ENCODE assay signal across 8 cellular contexts in the genomic region with DNA sequence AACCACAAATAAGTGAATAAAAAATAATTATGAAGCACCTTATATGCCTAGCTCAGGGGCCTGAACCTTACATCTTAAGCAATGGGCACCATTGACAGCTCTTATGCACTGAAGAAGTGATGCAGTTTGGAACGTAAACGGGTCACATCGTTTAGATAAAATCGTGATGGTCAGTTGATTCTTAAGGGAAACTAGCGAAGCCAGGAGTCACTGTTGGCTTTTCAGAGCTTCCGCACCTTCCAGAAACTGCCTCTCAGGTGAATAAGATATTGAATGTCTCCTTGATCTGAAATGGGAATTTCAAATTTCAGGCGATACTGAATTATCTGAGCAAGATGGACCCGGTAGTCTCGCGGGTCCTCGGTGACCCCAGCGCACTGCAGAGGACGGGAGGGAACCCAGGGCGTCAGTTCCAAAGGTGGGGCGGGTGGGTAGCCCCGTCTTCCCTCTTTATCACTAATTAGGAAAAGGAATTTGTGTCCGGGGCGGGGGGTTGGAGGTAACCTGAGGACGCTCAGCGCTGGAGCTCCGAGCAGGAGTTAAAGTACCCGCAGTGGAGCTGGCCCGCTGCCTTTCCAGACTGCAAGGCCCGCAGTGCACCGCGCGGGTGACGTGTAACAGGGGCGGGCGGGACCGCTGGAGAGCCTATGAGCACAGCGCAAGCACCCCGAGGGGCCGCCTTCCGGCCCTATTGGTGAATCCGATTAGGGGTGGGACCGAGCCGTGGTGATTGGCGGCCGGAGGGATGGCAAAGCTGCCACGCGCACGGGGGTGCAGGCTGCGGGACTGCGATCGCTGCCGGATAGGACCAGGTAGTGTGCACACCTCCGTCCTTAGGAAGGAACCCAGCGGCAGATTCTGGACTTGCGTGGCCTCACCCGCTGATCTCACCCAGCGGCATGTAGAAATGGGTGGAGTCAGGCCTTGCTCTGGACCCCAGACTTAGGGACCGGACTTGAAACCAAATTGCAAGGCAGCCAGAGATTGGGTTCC. TPM values are rescaled to one million over a fixed set of nuclear protein-coding genes. Genes with fewer than 3 reads are reported as not detected.
DNase-seq lines count a peak whose midpoint lies in the region; TF ChIP-seq lines count a peak whose summit lies in the region.

No MANE protein-coding gene starts in this region.

- no peaks in the 10 kb centered on the region for H3K9me3 ChIP-seq in HEK293 (ENCODE audit: control insufficient read depth, insufficient read depth, low read depth, low read length)
- H3K9me3 ChIP-seq in SJCRH30 (replicated peaks): no peaks in the 10 kb centered on the region
- no peaks in the 10 kb centered on the region for H3K9me3 ChIP-seq in neuron (ENCODE audit: low read length)
- H3K9me3 ChIP-seq in stomach smooth muscle (ENCODE audit: control insufficient read depth in 2 of 2, low read length in 2 of 2): no peaks in the 10 kb centered on the region

- H2AFZ ChIP-seq in neuron (ENCODE audit: low read depth, low read length): peak overlapping the region; percentile 59

- H3K9ac ChIP-seq in stomach smooth muscle (ENCODE audit: low read length in 2 of 2): peak overlapping the region; percentile 73 to 76

- H3K27ac ChIP-seq in HEK293 (ENCODE audit: extremely low read depth, low read depth, low read length) (no peak overlapping the region), SJCRH30 (peak overlapping the region; percentile 15; the same call in 1 of the 2 replicates), stomach smooth muscle (ENCODE audit: low read length) (peak overlapping the region; percentile 67)

- DNase-seq in GM03348 (ENCODE audit: low spot score) (peak; percentile 99), MV-4-11 (lab: John Stamatoyannopoulos, UW) (peak; percentile 92), SJCRH30 (peak; percentile 98), foreskin melanocyte (peak; percentile 90)
- peak; percentile 83 to 92 (median 84) for DNase-seq in activated naive CD4-positive, alpha-beta T cell (lab: John Stamatoyannopoulos, UW)

- TF ChIP-seq CTCF in HEK293 (tag by site-specific recombination; IDR thresholded peaks at IDR 0.05): no peak

- POLR2A ChIA-PET in HEK293 (lab: Yijun Ruan, JAX): interaction anchor here (1.2 to 1.8 kb wide), 4 partner anchors 21 to 206 kb away, joined by 4 to 14 read pairs (median 10); partner anchors contain the start of genes LRSAM1, RPL12, SLC2A8 and ZNF79

- no peaks in the 10 kb centered on the region for H3K4me1 ChIP-seq in HEK293 (ENCODE audit: control insufficient read depth, insufficient read depth, low read length)
- no peaks in the 10 kb centered on the region for H3K4me1 ChIP-seq in SJCRH30
- H3K4me1 ChIP-seq in neuron (ENCODE audit: insufficient read depth, low read length): no peaks in the 10 kb centered on the region
- peaks cover 8% of the 10 kb centered on the region for H3K4me1 ChIP-seq in stomach smooth muscle (ENCODE audit: control insufficient read depth, insufficient read depth, low read length)

- H3K36me3 ChIP-seq in HEK293 (ENCODE audit: control insufficient read depth in 2 of 2, insufficient read depth in 1 of 2, low read length in 2 of 2) (peaks cover 0 to 6% of the 10 kb centered on the region in 2 experiments; a peak in 1 of 3 replicates), SJCRH30 (no peaks in the 10 kb centered on the region), neuron (ENCODE audit: insufficient read depth, low read length) (no peaks in the 10 kb centered on the region), stomach smooth muscle (ENCODE audit: control insufficient read depth in 2 of 2, insufficient read depth in 2 of 2, low read length in 2 of 2) (peaks cover 0 to 2% of the 10 kb centered on the region in 2 donors)

- CTCF ChIA-PET in HEK293 (lab: Yijun Ruan, JAX): interaction anchor here (0.6 to 1.2 kb wide), 3 partner anchors 18 to 31 kb away, joined by 3 to 4 read pairs (median 3); no protein-coding TSS in a partner anchor

- H3K27me3 ChIP-seq in SJCRH30 (no peaks in the 10 kb centered on the region), neuron (ENCODE audit: insufficient read depth, low read length) (no peaks in the 10 kb centered on the region), stomach smooth muscle (ENCODE audit: control insufficient read depth in 1 of 2, insufficient read depth in 2 of 2, low read length in 2 of 2) (no peaks in the 10 kb centered on the region)

- H3K4me3 ChIP-seq in HEK293 (ENCODE audit: low read depth, low read length) (peak overlapping the region; percentile 71), SJCRH30 (peak overlapping the region; percentile 58), neuron (ENCODE audit: low read length) (peak overlapping the region; percentile 54), stomach smooth muscle (ENCODE audit: low read length in 2 of 2) (peak overlapping the region; percentile 93 to 99)

TF ChIP-seq in HEK293, 187 proteins besides CTCF, POLR2A, EP300 and RAD21 (continues in another document):
- TF ChIP-seq ZNF248 (tag by site-specific recombination; IDR thresholded peaks at IDR 0.05) (no peak), ZNF10 (tag by site-specific recombination; IDR thresholded peaks at IDR 0.05) (no peak), ZSCAN23 (tag by site-specific recombination; IDR thresholded peaks at IDR 0.05) (no peak), KLF16 (tag by site-specific recombination; IDR thresholded peaks at IDR 0.05) (no peak), ZBTB48 (tag by site-specific recombination; IDR thresholded peaks at IDR 0.05) (peak; percentile 96), ZNF354C (tag by site-specific recombination; IDR thresholded peaks at IDR 0.05; ENCODE audit: borderline replicate concordance, low read depth) (no peak), WT1 (tag by site-specific recombination; IDR thresholded peaks at IDR 0.05) (no peak), ZNF658 (tag by site-specific recombination; IDR thresholded peaks at IDR 0.05) (no peak), ZNF623 (tag by site-specific recombination; IDR thresholded peaks at IDR 0.05) (no peak), ZNF23 (tag by site-specific recombination; IDR thresholded peaks at IDR 0.05; ENCODE audit: borderline replicate concordance) (no peak), ZFHX2 (tag by site-specific recombination; conservative IDR thresholded peaks at IDR 0.05) (no peak), ZNF548 (tag by site-specific recombination; IDR thresholded peaks at IDR 0.05) (no peak), INSM2 (tag by site-specific recombination; IDR thresholded peaks at IDR 0.05) (no peak), GFI1B (tag by site-specific recombination; IDR thresholded peaks at IDR 0.05) (no peak), ZBTB1 (tag by site-specific recombination; IDR thresholded peaks at IDR 0.05) (no peak), GLIS1 (tag by site-specific recombination; IDR thresholded peaks at IDR 0.05) (no peak), ZNF701 (tag by site-specific recombination; IDR thresholded peaks at IDR 0.05) (no peak), REPIN1 (tag by site-specific recombination; IDR thresholded peaks at IDR 0.05; ENCODE audit: low read depth) (no peak), SALL2 (tag by site-specific recombination; IDR thresholded peaks at IDR 0.05; ENCODE audit: borderline replicate concordance) (no peak), ZNF391 (tag by site-specific recombination; IDR thresholded peaks at IDR 0.05; ENCODE audit: borderline replicate concordance, low read depth) (no peak), SP2 (tag by site-specific recombination; IDR thresholded peaks at IDR 0.05) (peak; percentile 92)
- TF ChIP-seq, protein P1, sequence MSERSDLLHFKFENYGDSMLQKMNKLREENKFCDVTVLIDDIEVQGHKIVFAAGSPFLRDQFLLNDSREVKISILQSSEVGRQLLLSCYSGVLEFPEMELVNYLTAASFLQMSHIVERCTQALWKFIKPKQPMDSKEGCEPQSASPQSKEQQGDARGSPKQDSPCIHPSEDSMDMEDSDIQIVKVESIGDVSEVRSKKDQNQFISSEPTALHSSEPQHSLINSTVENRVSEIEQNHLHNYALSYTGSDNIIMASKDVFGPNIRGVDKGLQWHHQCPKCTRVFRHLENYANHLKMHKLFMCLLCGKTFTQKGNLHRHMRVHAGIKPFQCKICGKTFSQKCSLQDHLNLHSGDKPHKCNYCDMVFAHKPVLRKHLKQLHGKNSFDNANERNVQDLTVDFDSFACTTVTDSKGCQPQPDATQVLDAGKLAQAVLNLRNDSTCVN (tag by site-specific recombination; optimal IDR thresholded peaks at IDR 0.05): peak; percentile 69
- TF ChIP-seq, protein P2, sequence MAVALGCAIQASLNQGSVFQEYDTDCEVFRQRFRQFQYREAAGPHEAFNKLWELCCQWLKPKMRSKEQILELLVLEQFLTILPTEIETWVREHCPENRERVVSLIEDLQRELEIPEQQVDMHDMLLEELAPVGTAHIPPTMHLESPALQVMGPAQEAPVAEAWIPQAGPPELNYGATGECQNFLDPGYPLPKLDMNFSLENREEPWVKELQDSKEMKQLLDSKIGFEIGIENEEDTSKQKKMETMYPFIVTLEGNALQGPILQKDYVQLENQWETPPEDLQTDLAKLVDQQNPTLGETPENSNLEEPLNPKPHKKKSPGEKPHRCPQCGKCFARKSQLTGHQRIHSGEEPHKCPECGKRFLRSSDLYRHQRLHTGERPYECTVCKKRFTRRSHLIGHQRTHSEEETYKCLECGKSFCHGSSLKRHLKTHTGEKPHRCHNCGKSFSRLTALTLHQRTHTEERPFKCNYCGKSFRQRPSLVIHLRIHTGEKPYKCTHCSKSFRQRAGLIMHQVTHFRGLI (tag by site-specific recombination; IDR thresholded peaks at IDR 0.05): no peak

RNA-seq across cellular contexts. Expression of gene GARNL3, which starts 19.7 kb away (rescaled TPM):
- 3.3 and 4.6 TPM in 2 replicates for total RNA-seq in SJCRH30 (2014; rRNA removed; shearing (Covaris generic))
